4 cellular contexts compared by ENCODE assay signal in the genomic region with DNA sequence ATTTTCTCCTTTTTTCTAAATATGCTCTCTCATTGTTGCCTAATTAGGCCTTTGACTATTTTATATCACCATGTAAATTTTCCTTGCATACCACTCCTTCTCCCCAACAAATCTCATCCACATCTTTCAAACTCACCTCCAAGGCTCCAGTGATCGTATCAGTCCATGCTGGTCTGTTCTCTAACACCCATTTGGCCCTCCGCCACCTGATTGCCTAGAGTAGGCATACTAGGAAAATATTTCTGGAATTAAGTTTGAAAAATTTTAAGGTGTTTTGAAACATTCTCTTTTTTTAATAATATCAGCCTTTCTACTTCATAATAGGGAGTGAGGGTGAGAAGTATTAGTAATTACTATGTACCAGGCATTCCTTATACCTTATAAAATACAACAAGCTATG.
"Had no signal": no experiment of that assay in that cellular context is flagged by ENCODE, and none has a peak within 500 bp of the region (broad histone marks: within the 10 kb centered on the region; RNA-seq: fewer than 3 reads in every experiment).

No MANE protein-coding gene starts in this region.

- H3K4me3 ChIP-seq: K562 had no signal

- ATAC-seq: HepG2, K562 had no signal

- DNase-seq: IMR-90 had no signal

- H3K27ac ChIP-seq: HL-60 had no signal
